In genomic region chr20:49712918-49713778, GRCh38 we compare ENCODE assay signal across 8 cellular contexts. TPM values are rescaled to one million over a fixed set of nuclear protein-coding genes. Genes with fewer than 3 reads are reported as not detected.
A peak's percentile ranks its signal among the peaks of the same experiment; 100 is the strongest.
DNase-seq lines count a peak whose midpoint lies in the region; ATAC-seq and TF ChIP-seq lines count a peak whose summit lies in the region.

No MANE protein-coding gene starts in this region.

- H3K4me3 ChIP-seq in dorsolateral prefrontal cortex, result peak overlapping the region; percentile 56 to 98 (median 91)
- H3K4me3 ChIP-seq in stomach, result peak overlapping the region; percentile 79 to 97 (median 92)

- H3K27ac ChIP-seq in dorsolateral prefrontal cortex, result peak overlapping the region; percentile 31 to 96 (median 89)
- H3K27ac ChIP-seq in stomach, result peak overlapping the region; percentile 95 to 99 (median 95)

- H3K27me3 ChIP-seq in dorsolateral prefrontal cortex (no peaks in the 10 kb centered on the region), stomach (no peaks in the 10 kb centered on the region)

- no peak for TF ChIP-seq EP300 in stomach (IDR thresholded peaks at IDR 0.05)

- intact Hi-C loops in dorsolateral prefrontal cortex (cut with DNase I), result loop anchor here (2.0 to 5.0 kb wide), 6 partner anchors 59 to 174 kb away; partner anchors contain the start of gene SLC9A8 (in 1 of the 2)
- intact Hi-C loops in stomach (cut with DNase I; ENCODE audit: low total_unique reads), result no loop called here

- H3K4me1 ChIP-seq in stomach, result peaks cover 17 to 57% (median 45%) of the 10 kb centered on the region in 4 donors

- H3K9me3 ChIP-seq in stomach, result no peaks in the 10 kb centered on the region

- ATAC-seq in GM21423 (IDR thresholded peaks at IDR 0.05; ENCODE audit: unreplicated experiment), result peak; percentile 46

- WGBS in stomach, 5 donors, result 1% methylated on average over 30 to 78 of the region's 78 CpGs

- TF ChIP-seq CTCF in dorsolateral prefrontal cortex (IDR thresholded peaks at IDR 0.05 in 54 of 56, conservative IDR thresholded peaks at IDR 0.05 in 2 of 56; ENCODE audit: low read depth in 1 of 56, partially characterized antibody in 56 of 56) (peak in 2 of 56 donors; percentile 4 to 6), stomach (IDR thresholded peaks at IDR 0.05) (no peak)

- TF ChIP-seq POLR2A in stomach (IDR thresholded peaks at IDR 0.05), result no peak

- no peaks in the 10 kb centered on the region for H3K36me3 ChIP-seq in stomach

- DNase-seq in D341Med (ENCODE audit: low spot score), result peak; percentile 69
- DNase-seq in HuH-7 (ENCODE audit: low spot score), result peak; percentile 39
- peak; percentile 56 for DNase-seq in UCSD-AML1 (lab: John Stamatoyannopoulos, UW; ENCODE audit: unreplicated experiment)
- peak in 6 of 10 donors; percentile 20 to 53 (median 33) for DNase-seq in dorsolateral prefrontal cortex
- DNase-seq in lung microvascular endothelial cell (ENCODE audit: low read depth in 2 of 2), result peak; percentile 49 to 72
- DNase-seq in stomach, result peak; percentile 44
- no peak for DNase-seq in DMS153 treated with DMSO at 0.1 percent for 48 hours (lab: John Stamatoyannopoulos, UW; ENCODE audit: unreplicated experiment)

RNA-seq across cellular contexts. Expression of gene B4GALT5, which starts 0.5 kb away (rescaled TPM):
- total RNA-seq in dorsolateral prefrontal cortex, result 10 to 100 TPM; 24.2 to 52.0 (median 37.1) TPM
- total RNA-seq in lung microvascular endothelial cell, result 34.4 and 61.9 TPM in 2 replicates
- 10 to 100 TPM; 17.5 to 40.0 (median 25.8) TPM for total RNA-seq in stomach
- polyA plus RNA-seq in stomach, result 10 to 100 TPM in 2 of 3 donors, 1 to 10 TPM in 1; 7.5 to 10.8 (median 10.2) TPM
